8 cellular contexts compared by ENCODE assay signal in genomic region chr6:33579828-33580714, GRCh38. TPM values are rescaled to one million over a fixed set of nuclear protein-coding genes. Genes with fewer than 3 reads are reported as not detected.
A peak's percentile ranks its signal among the peaks of the same experiment; 100 is the strongest.
DNase-seq lines count a peak whose midpoint lies in the region; ATAC-seq and TF ChIP-seq lines count a peak whose summit lies in the region.

Gene BAK1, minus strand, starts transcription at chr6:33580276. Its CDS starts 2,672 bp downstream, at chr6:33577604.

- H3K36me3 ChIP-seq in CD8-positive, alpha-beta T cell (ENCODE audit: insufficient read depth, low read length): peaks cover 18% of the 10 kb centered on the region
- H3K36me3 ChIP-seq in effector memory CD4-positive, alpha-beta T cell (ENCODE audit: control insufficient read depth, insufficient read depth, low read length): peaks cover 23% of the 10 kb centered on the region

- intact Hi-C loops in CD8-positive, alpha-beta T cell (cut with DNase I, micrococcal nuclease): loop anchor here (1.0 to 10.0 kb wide), 9 partner anchors 9 to 725 kb away; partner anchors contain the start of genes KIFC1 (in 2 of the 2), ZBTB9 (in 2 of the 2), LEMD2 (in 1 of the 2) and PSMB9 (in 1 of the 2)

- H3K27me3 ChIP-seq in CD8-positive, alpha-beta T cell (ENCODE audit: insufficient read depth, low read length): no peaks in the 10 kb centered on the region
- H3K27me3 ChIP-seq in effector memory CD4-positive, alpha-beta T cell (replicated peaks; ENCODE audit: control insufficient read depth, insufficient read depth, low read length, poor library complexity, severe bottlenecking): no peaks in the 10 kb centered on the region

- H3K27ac Mint-ChIP-seq in CD8-positive, alpha-beta T cell: peak within 1 kb of the TSS; percentile 98
- H3K27ac Mint-ChIP-seq in memory B cell: peak within 1 kb of the TSS; percentile 98

- no peaks in the 10 kb centered on the region for H3K27me3 Mint-ChIP-seq in CD8-positive, alpha-beta T cell (ENCODE audit: low read depth)
- H3K27me3 Mint-ChIP-seq in memory B cell: no peaks in the 10 kb centered on the region

- peaks cover 29% of the 10 kb centered on the region for H3K4me1 ChIP-seq in CD8-positive, alpha-beta T cell (ENCODE audit: insufficient read depth, low read length)
- peaks cover 22% of the 10 kb centered on the region for H3K4me1 ChIP-seq in effector memory CD4-positive, alpha-beta T cell (ENCODE audit: control insufficient read depth, insufficient read depth, low read length, poor library complexity, severe bottlenecking)

- peak within 1 kb of the TSS; percentile 97 for H3K4me3 ChIP-seq in CD8-positive, alpha-beta T cell (ENCODE audit: low read depth, low read length)
- peak within 1 kb of the TSS; percentile 93 for H3K4me3 ChIP-seq in effector memory CD4-positive, alpha-beta T cell (ENCODE audit: insufficient read depth, low read depth, low read length, poor library complexity, severe bottlenecking)

- peak; percentile 59 to 89 (median 84) for DNase-seq in CD8-positive, alpha-beta T cell
- DNase-seq in HS-27A (ENCODE audit: low read depth) (peak; percentile 81), memory B cell (ENCODE audit: low spot score in 2 of 2) (peak; percentile 63 to 71)
- peak; percentile 79 for DNase-seq in NK-92 treated with Interleukin-12 subunit alpha and Interleukin-12 subunit beta, amount 100 ng/mL, for 24 hours (lab: John Stamatoyannopoulos, UW)
- DNase-seq in activated CD8-positive, alpha-beta memory T cell treated with anti-CD3 and anti-CD28 coated beads for 24 hours: peak; percentile 89
- peak; percentile 72 to 79 (median 72) for DNase-seq in effector memory CD4-positive, alpha-beta T cell
- peak; percentile 73 for DNase-seq in stimulated activated CD8-positive, alpha-beta memory T cell treated with anti-CD3 and anti-CD28 coated beads, Interleukin-12 subunit alpha, Interleukin-12 subunit beta, amount 100 ng/mL, for 1 hour (ENCODE audit: low read depth)

- CTCF ChIA-PET in CD8-positive, alpha-beta T cell (lab: Charles Lee): interaction anchor here (0.9 to 2.7 kb wide), 7 partner anchors 9 to 219 kb away, joined by 3 to 13 read pairs (median 5); no protein-coding TSS in a partner anchor

- ATAC-seq in CD8-positive, alpha-beta T cell: peak; percentile 94
- ATAC-seq in GM19455 (IDR thresholded peaks at IDR 0.05; ENCODE audit: unreplicated experiment) (peak; percentile 88), memory B cell (ENCODE audit: low read depth) (peak; percentile 95)

- H3K36me3 Mint-ChIP-seq in CD8-positive, alpha-beta T cell: peaks cover 29% of the 10 kb centered on the region
- H3K36me3 Mint-ChIP-seq in memory B cell: peaks cover 12% of the 10 kb centered on the region

- POLR2A ChIA-PET in CD8-positive, alpha-beta T cell (lab: Charles Lee): interaction anchor here (0.9 to 1.9 kb wide), 6 partner anchors 10 to 131 kb away, joined by 3 to 25 read pairs (median 4); partner anchors contain the start of gene UQCC2

- TF ChIP-seq CTCF in CD8-positive, alpha-beta T cell (IDR thresholded peaks at IDR 0.05): peak; percentile 44

- no peaks in the 10 kb centered on the region for H3K9me3 ChIP-seq in CD8-positive, alpha-beta T cell (ENCODE audit: low read length)
- H3K9me3 ChIP-seq in effector memory CD4-positive, alpha-beta T cell (ENCODE audit: control insufficient read depth, low read length): no peaks in the 10 kb centered on the region

- no peaks in the 10 kb centered on the region for H3K9me3 Mint-ChIP-seq in CD8-positive, alpha-beta T cell
- no peaks in the 10 kb centered on the region for H3K9me3 Mint-ChIP-seq in memory B cell

- peak within 1 kb of the TSS; percentile 85 for H3K27ac ChIP-seq in CD8-positive, alpha-beta T cell (ENCODE audit: low read depth, low read length)
- H3K27ac ChIP-seq in effector memory CD4-positive, alpha-beta T cell (ENCODE audit: insufficient read depth, low read length, poor library complexity, severe bottlenecking): peak within 1 kb of the TSS; percentile 89

- H3K4me3 Mint-ChIP-seq in CD8-positive, alpha-beta T cell: peak within 1 kb of the TSS; percentile 93
- H3K4me3 Mint-ChIP-seq in memory B cell: peak within 1 kb of the TSS; percentile 87

- peaks cover 31% of the 10 kb centered on the region for H3K4me1 Mint-ChIP-seq in CD8-positive, alpha-beta T cell (ENCODE audit: low read depth)
- peaks cover 31% of the 10 kb centered on the region for H3K4me1 Mint-ChIP-seq in memory B cell

RNA-seq across cellular contexts. Expression of gene BAK1, which starts in this region (rescaled TPM):
- 10 to 100 TPM; 44.8 to 46.5 TPM for total RNA-seq in CD8-positive, alpha-beta T cell

Comparison
In these comparisons a context has a peak if more than half of its experiments do, and no peak if none do; other contexts are left out.
1. Peak in every context shown above with its lines: DNase-seq, ATAC-seq, H3K4me3 ChIP-seq and H3K27ac ChIP-seq.